8 cellular contexts compared by ENCODE assay signal in the genomic region with DNA sequence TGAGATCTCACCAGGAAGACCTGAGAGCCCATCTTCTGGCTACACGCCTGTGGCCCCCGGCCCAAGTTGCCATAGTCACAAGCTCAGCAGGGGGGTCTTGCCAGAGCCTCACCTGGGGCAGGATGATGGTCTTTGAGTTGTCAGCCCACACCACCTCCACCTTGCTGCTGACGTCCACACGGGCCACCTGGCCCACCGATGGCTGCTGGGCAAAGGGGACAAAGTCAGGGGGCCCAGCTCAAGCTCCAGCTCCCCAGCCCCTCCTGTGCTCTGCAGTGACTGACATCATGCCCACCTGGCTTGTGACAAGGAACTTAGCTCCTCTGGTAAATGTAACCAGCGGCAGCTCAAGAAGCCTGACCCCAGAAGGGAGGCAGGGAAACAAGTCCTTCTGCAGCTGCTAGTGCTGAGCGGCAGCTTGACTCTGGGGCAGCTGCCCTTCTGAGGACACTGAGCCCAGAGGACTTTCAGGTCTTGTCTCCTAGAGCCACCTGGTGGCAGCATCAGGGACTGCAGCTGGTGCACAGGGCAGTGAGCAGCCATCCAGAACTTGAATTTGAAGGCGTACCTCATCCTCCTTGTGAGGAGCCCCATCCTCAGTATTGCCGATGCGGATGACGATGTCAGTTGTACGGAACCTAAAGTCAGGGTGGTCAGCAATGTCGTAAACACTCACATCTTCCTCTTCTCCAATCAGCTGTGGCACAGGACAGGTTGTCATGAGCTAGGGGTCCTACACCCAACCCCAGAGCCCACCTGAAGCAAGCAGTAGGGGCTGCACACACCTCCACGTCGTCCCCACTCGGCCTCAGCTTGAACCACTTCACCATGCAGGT. TPM values are rescaled to one million over a fixed set of nuclear protein-coding genes. Genes with fewer than 3 reads are reported as not detected.
A peak's percentile ranks its signal among the peaks of the same experiment; 100 is the strongest.
DNase-seq lines count a peak whose midpoint lies in the region; ATAC-seq, FAIRE-seq and TF ChIP-seq lines count a peak whose summit lies in the region.

No MANE protein-coding gene starts in this region.

- in situ Hi-C loops in HepG2 (cut with HindIII; ENCODE audit: extremely low pct_ligation_motif_present, low pct_unique_long_range_greater_than_20kb), result loop anchor here (5.0 kb wide), 1 partner anchor 96 kb away; no protein-coding TSS in a partner anchor

- TF ChIP-seq EP300 in HepG2 (IDR thresholded peaks at IDR 0.05; ENCODE audit: low read depth in 2 of 2, low read length in 2 of 2), result no peak
- peak; percentile 42; the same call in 1 of the 2 replicates for TF ChIP-seq EP300 in HepG2 (CRISPR knock-in tag; IDR thresholded peaks at IDR 0.05; ENCODE audit: borderline replicate concordance)

- H3K27ac ChIP-seq in HepG2 (ENCODE audit: extremely low read length, insufficient read depth, low read length), result no peak overlapping the region

- H3K27me3 ChIP-seq in HepG2 (ENCODE audit: control insufficient read depth in 1 of 2, insufficient read depth in 2 of 2, low read length in 2 of 2), result no peaks in the 10 kb centered on the region

- H3K4me1 ChIP-seq in HepG2 (ENCODE audit: insufficient read depth, low read length), result no peaks in the 10 kb centered on the region

- H4K20me1 ChIP-seq in HepG2 (ENCODE audit: insufficient read depth, low read length), result peaks cover 4% of the 10 kb centered on the region; the same call in 1 of the 2 replicates

- no peak overlapping the region for H3K4me3 ChIP-seq in AG09309 (ENCODE audit: control insufficient read depth, low read depth, low read length)
- no peak overlapping the region for H3K4me3 ChIP-seq in HepG2 (replicated peaks in 1 of 3; ENCODE audit: insufficient read depth in 1 of 3, low read depth in 2 of 3, low read length in 3 of 3)

- H3K79me2 ChIP-seq in HepG2 (ENCODE audit: insufficient read depth, low read length), result no peaks in the 10 kb centered on the region

- 45% methylated on average over 15 of the region's 16 CpGs for WGBS in HepG2 (ENCODE audit: low lambda C conversion rate)

- H3K9me3 ChIP-seq in HepG2 (ENCODE audit: low read length), result no peaks in the 10 kb centered on the region

- no peak overlapping the region for H3K9ac ChIP-seq in HepG2 (ENCODE audit: insufficient read depth, low read depth, low read length)

- intact Hi-C loops in HepG2 (cut with micrococcal nuclease; ENCODE audit: unreplicated experiment), result loop anchor here (1.0 kb wide), 2 partner anchors 9 to 95 kb away; no protein-coding TSS in a partner anchor

- peak; percentile 97 for TF ChIP-seq CTCF in AG09309 (IDR thresholded peaks at IDR 0.05; ENCODE audit: control insufficient read depth, insufficient read depth, low read depth, low read length, missing control alignments)
- peak; percentile 99 for TF ChIP-seq CTCF in HepG2 (CRISPR knock-in tag; IDR thresholded peaks at IDR 0.05)

- no peak for TF ChIP-seq POLR2A in HepG2 (IDR thresholded peaks at IDR 0.05; ENCODE audit: insufficient read depth in 1 of 2, low read depth in 2 of 2, low read length in 2 of 2)

- FAIRE-seq in HepG2 (lab: Jason Lieb, UNC), result peak; percentile 97

- peak; percentile 96 for TF ChIP-seq RAD21 in HepG2 (CRISPR knock-in tag; IDR thresholded peaks at IDR 0.05)

- no peak overlapping the region for H2AFZ ChIP-seq in HepG2 (ENCODE audit: low read length)

- peaks cover 72 to 85% of the 10 kb centered on the region in 2 experiments for H3K36me3 ChIP-seq in HepG2 (replicated peaks in 1 of 2; ENCODE audit: control insufficient read depth in 1 of 2, insufficient read depth in 2 of 2, low read length in 2 of 2)

- DNase-seq in AG09309 (ENCODE audit: low read depth) (peak; percentile 50), GOT3 (lab: John Stamatoyannopoulos, UW) (peak; percentile 12), NCI-H460 (ENCODE audit: extremely low read depth, low read depth) (peak; percentile 82), cerebellum (ENCODE audit: low spot score) (peak; percentile 83), HepG2 (ENCODE audit: low spot score) (peak; percentile 80)
- peak; percentile 84 to 85 for DNase-seq in activated CD4-positive, alpha-beta T cell treated with anti-CD3 and anti-CD28 coated beads for 24 hours (ENCODE audit: low read depth in 2 of 2)
- peak; percentile 82 to 88 for DNase-seq in stimulated activated CD4-positive, alpha-beta T cell treated with anti-CD3 and anti-CD28 coated beads, Interleukin-4, amount 100 ng/mL, for 48 hours (ENCODE audit: low read depth in 2 of 2)

- ATAC-seq in HepG2 (peak; percentile 87), GM19023 (IDR thresholded peaks at IDR 0.05; ENCODE audit: unreplicated experiment) (no peak)

- CTCF ChIA-PET in HepG2 (lab: Yijun Ruan, JAX; ENCODE audit: low intra/inter-chr PET ratio, low total read pairs), result interaction anchor here (1.2 to 2.3 kb wide), 4 partner anchors 12 to 119 kb away, joined by 3 to 14 read pairs (median 4); no protein-coding TSS in a partner anchor

- no peak overlapping the region for H3K4me2 ChIP-seq in HepG2 (ENCODE audit: low read depth, low read length)

- no TSS peak for BruUV-seq in HepG2 (replicated peaks; lab: Mats Ljungman, UMichigan)

- POLR2A ChIA-PET in HepG2 (lab: Yijun Ruan, JAX), result interaction anchor here (0.8 to 2.6 kb wide), 18 partner anchors 10 to 133 kb away, joined by 3 to 18 read pairs (median 5); a partner anchor contains a TSS

RNA-seq across cellular contexts. Expression of a gene that starts 13.5 kb away (rescaled TPM):
- total RNA-seq in NCI-H460 (2014; rRNA removed; shearing (Covaris generic)), result 7.0 and 9.6 TPM in 2 replicates
- 15.8 and 33.5 TPM in 2 replicates for polyA plus RNA-seq in NCI-H460 (2014; cell fraction: nucleus; rRNA removed)
- total RNA-seq in cerebellum (3.3 TPM), HepG2 (2016; rRNA removed; fragmentation: Illumina TruSeq; extraction: Trizol) (111 and 160 TPM in 2 replicates)
- total RNA-seq in HepG2 (2016; cell fraction: cytosol; rRNA removed; fragmentation: Illumina TruSeq; extraction: Trizol; ENCODE audit: low read depth), result 48.7 and 63.1 TPM in 2 replicates
- total RNA-seq in HepG2 (2016; cell fraction: insoluble cytoplasmic fraction; rRNA removed; fragmentation: Illumina TruSeq; extraction: Trizol), result 101 and 161 TPM in 2 replicates
- total RNA-seq in HepG2 (2016; cell fraction: membrane; rRNA removed; fragmentation: Illumina TruSeq; extraction: Trizol), result 105 and 128 TPM in 2 replicates
- 124 and 150 TPM in 2 replicates for total RNA-seq in HepG2 (2016; cell fraction: nucleus; rRNA removed; fragmentation: Illumina TruSeq; extraction: Trizol)
- 129 and 137 TPM in 2 replicates for polyA plus RNA-seq in HepG2 (2011; rRNA removed)
- 113 and 185 TPM in 2 replicates for polyA plus RNA-seq in HepG2 (2011; cell fraction: cytosol; rRNA removed)
- polyA plus RNA-seq in HepG2 (2011; cell fraction: nucleus; rRNA removed), result 814 and 941 TPM in 2 replicates
- polyA plus RNA-seq in HepG2 (2012), result 59.0 and 123 TPM in 2 replicates
- 41.1 and 53.2 TPM in 2 replicates for polyA plus RNA-seq in HepG2 (2016; cell fraction: cytosol; fragmentation: Illumina TruSeq; extraction: Trizol; ENCODE audit: low read depth)
- 89.1 and 103 TPM in 2 replicates for polyA plus RNA-seq in HepG2 (2016; cell fraction: insoluble cytoplasmic fraction; fragmentation: Illumina TruSeq; extraction: Trizol; ENCODE audit: low read depth)
- 74.4 and 85.2 TPM in 2 replicates for polyA plus RNA-seq in HepG2 (2016; cell fraction: membrane; fragmentation: Illumina TruSeq; extraction: Trizol; ENCODE audit: low read depth)
- polyA plus RNA-seq in HepG2 (2016; cell fraction: nucleus; fragmentation: Illumina TruSeq; extraction: Trizol; ENCODE audit: insufficient read depth, low read depth), result 289 and 305 TPM in 2 replicates
- polyA minus RNA-seq in HepG2 (2011; rRNA and poly(A)+ RNA removed; ENCODE audit: low replicate concordance), result 11.2 and 115 TPM in 2 replicates
- polyA minus RNA-seq in HepG2 (2011; cell fraction: cytosol; rRNA and poly(A)+ RNA removed), result 29.9 and 32.1 TPM in 2 replicates
- polyA minus RNA-seq in HepG2 (2011; cell fraction: nucleus; rRNA and poly(A)+ RNA removed), result 63.9 and 90.6 TPM in 2 replicates

RNA-seq across cellular contexts. Expression of a gene that starts 44.2 kb away (rescaled TPM):
- 41.0 and 44.8 TPM in 2 replicates for total RNA-seq in NCI-H460 (2014; rRNA removed; shearing (Covaris generic))
- polyA plus RNA-seq in NCI-H460 (2014; cell fraction: nucleus; rRNA removed), result 126 and 154 TPM in 2 replicates
- 85.0 TPM for total RNA-seq in cerebellum
- 91.1 and 115 TPM in 2 replicates for total RNA-seq in HepG2 (2016; rRNA removed; fragmentation: Illumina TruSeq; extraction: Trizol)
- 50.9 and 56.3 TPM in 2 replicates for total RNA-seq in HepG2 (2016; cell fraction: cytosol; rRNA removed; fragmentation: Illumina TruSeq; extraction: Trizol; ENCODE audit: low read depth)
- total RNA-seq in HepG2 (2016; cell fraction: insoluble cytoplasmic fraction; rRNA removed; fragmentation: Illumina TruSeq; extraction: Trizol), result 93.8 and 106 TPM in 2 replicates
- 62.1 and 63.3 TPM in 2 replicates for total RNA-seq in HepG2 (2016; cell fraction: membrane; rRNA removed; fragmentation: Illumina TruSeq; extraction: Trizol)
- total RNA-seq in HepG2 (2016; cell fraction: nucleus; rRNA removed; fragmentation: Illumina TruSeq; extraction: Trizol), result 97.5 and 106 TPM in 2 replicates
- polyA plus RNA-seq in HepG2 (2011; rRNA removed), result 314 and 325 TPM in 2 replicates
- 244 and 264 TPM in 2 replicates for polyA plus RNA-seq in HepG2 (2011; cell fraction: cytosol; rRNA removed)
- 676 and 852 TPM in 2 replicates for polyA plus RNA-seq in HepG2 (2011; cell fraction: nucleus; rRNA removed)
- polyA plus RNA-seq in HepG2 (2012), result 192 and 251 TPM in 2 replicates
- 24.9 and 31.2 TPM in 2 replicates for polyA plus RNA-seq in HepG2 (2016; cell fraction: cytosol; fragmentation: Illumina TruSeq; extraction: Trizol; ENCODE audit: low read depth)
- polyA plus RNA-seq in HepG2 (2016; cell fraction: insoluble cytoplasmic fraction; fragmentation: Illumina TruSeq; extraction: Trizol; ENCODE audit: low read depth), result 142 and 162 TPM in 2 replicates
- 50.3 and 53.9 TPM in 2 replicates for polyA plus RNA-seq in HepG2 (2016; cell fraction: membrane; fragmentation: Illumina TruSeq; extraction: Trizol; ENCODE audit: low read depth)
- polyA plus RNA-seq in HepG2 (2016; cell fraction: nucleus; fragmentation: Illumina TruSeq; extraction: Trizol; ENCODE audit: insufficient read depth, low read depth), result 198 and 200 TPM in 2 replicates
- 54.9 and 219 TPM in 2 replicates for polyA minus RNA-seq in HepG2 (2011; rRNA and poly(A)+ RNA removed; ENCODE audit: low replicate concordance)
- polyA minus RNA-seq in HepG2 (2011; cell fraction: cytosol; rRNA and poly(A)+ RNA removed), result 108 and 118 TPM in 2 replicates
- polyA minus RNA-seq in HepG2 (2011; cell fraction: nucleus; rRNA and poly(A)+ RNA removed), result 292 and 371 TPM in 2 replicates

RNA-seq across cellular contexts. Expression of a gene that starts 55.0 kb away (rescaled TPM):
- 15.8 and 21.0 TPM in 2 replicates for total RNA-seq in NCI-H460 (2014; rRNA removed; shearing (Covaris generic))
- polyA plus RNA-seq in NCI-H460 (2014; cell fraction: nucleus; rRNA removed), result 38.7 and 43.3 TPM in 2 replicates
- 39.6 TPM for total RNA-seq in cerebellum
- total RNA-seq in HepG2 (2016; rRNA removed; fragmentation: Illumina TruSeq; extraction: Trizol), result 21.5 and 22.3 TPM in 2 replicates
- total RNA-seq in HepG2 (2016; cell fraction: cytosol; rRNA removed; fragmentation: Illumina TruSeq; extraction: Trizol; ENCODE audit: low read depth), result 2.7 and 3.0 TPM in 2 replicates
- total RNA-seq in HepG2 (2016; cell fraction: insoluble cytoplasmic fraction; rRNA removed; fragmentation: Illumina TruSeq; extraction: Trizol), result 22.1 and 22.5 TPM in 2 replicates
- 7.2 and 8.1 TPM in 2 replicates for total RNA-seq in HepG2 (2016; cell fraction: membrane; rRNA removed; fragmentation: Illumina TruSeq; extraction: Trizol)
- total RNA-seq in HepG2 (2016; cell fraction: nucleus; rRNA removed; fragmentation: Illumina TruSeq; extraction: Trizol), result 23.0 and 27.1 TPM in 2 replicates
- polyA plus RNA-seq in HepG2 (2011; rRNA removed), result 23.5 and 30.4 TPM in 2 replicates
- 11.6 and 11.8 TPM in 2 replicates for polyA plus RNA-seq in HepG2 (2011; cell fraction: cytosol; rRNA removed)
- 87.2 and 93.5 TPM in 2 replicates for polyA plus RNA-seq in HepG2 (2011; cell fraction: nucleus; rRNA removed)
- 28.0 and 29.8 TPM in 2 replicates for polyA plus RNA-seq in HepG2 (2012)
- polyA plus RNA-seq in HepG2 (2016; cell fraction: cytosol; fragmentation: Illumina TruSeq; extraction: Trizol; ENCODE audit: low read depth), result 0.86 and 0.95 TPM in 2 replicates
- 15.3 and 21.2 TPM in 2 replicates for polyA plus RNA-seq in HepG2 (2016; cell fraction: insoluble cytoplasmic fraction; fragmentation: Illumina TruSeq; extraction: Trizol; ENCODE audit: low read depth)
- polyA plus RNA-seq in HepG2 (2016; cell fraction: membrane; fragmentation: Illumina TruSeq; extraction: Trizol; ENCODE audit: low read depth), result 2.1 and 3.0 TPM in 2 replicates
- 66.1 and 73.3 TPM in 2 replicates for polyA plus RNA-seq in HepG2 (2016; cell fraction: nucleus; fragmentation: Illumina TruSeq; extraction: Trizol; ENCODE audit: insufficient read depth, low read depth)
- 39.5 and 89.3 TPM in 2 replicates for polyA minus RNA-seq in HepG2 (2011; rRNA and poly(A)+ RNA removed; ENCODE audit: low replicate concordance)
- polyA minus RNA-seq in HepG2 (2011; cell fraction: cytosol; rRNA and poly(A)+ RNA removed), result 31.1 and 31.4 TPM in 2 replicates
- 27.4 and 30.3 TPM in 2 replicates for polyA minus RNA-seq in HepG2 (2011; cell fraction: nucleus; rRNA and poly(A)+ RNA removed)

Comparison
In these comparisons a context has a peak if more than half of its experiments do, and no peak if none do; other contexts are left out.
1. DNase-seq: peak in every context shown above with its lines; median percentile 85 in stimulated activated CD4-positive, alpha-beta T cell treated with anti-CD3 and anti-CD28 coated beads, Interleukin-4, amount 100 ng/mL, for 48 hours; 84 in activated CD4-positive, alpha-beta T cell treated with anti-CD3 and anti-CD28 coated beads for 24 hours; 83 in cerebellum; 82 in NCI-H460; 80 in HepG2; 50 in AG09309; 12 in GOT3.